ENCODE assay signal across 15 cellular contexts in genomic region chr20:41567615-41568014, GRCh38. TPM values are rescaled to one million over a fixed set of nuclear protein-coding genes. Genes with fewer than 3 reads are reported as not detected.
A peak's percentile ranks its signal among the peaks of the same experiment; 100 is the strongest.
DNase-seq lines count a peak whose midpoint lies in the region; ATAC-seq and TF ChIP-seq lines count a peak whose summit lies in the region.
"Had no signal": no experiment of that assay in that cellular context is flagged by ENCODE, and none has a peak within 500 bp of the region (broad histone marks: within the 10 kb centered on the region; RNA-seq: fewer than 3 reads in every experiment).

No MANE protein-coding gene starts in this region.

- peaks cover 5% of the 10 kb centered on the region for H3K79me2 ChIP-seq in trophoblast cell (ENCODE audit: control insufficient read depth, insufficient read depth, low read length, poor library complexity)

- H3K4me1 ChIP-seq in right cardiac atrium (ENCODE audit: control insufficient read depth, insufficient read depth, low read length): peaks cover 15% of the 10 kb centered on the region
- H3K4me1 ChIP-seq in trophoblast cell (ENCODE audit: control insufficient read depth in 1 of 2, insufficient read depth in 2 of 2, low read length in 2 of 2): peaks cover 0 to 3% of the 10 kb centered on the region in 2 experiments

- 80% methylated on average over 2 of the region's 2 CpGs for WGBS in right cardiac atrium
- WGBS in trophoblast cell (ENCODE audit: extremely low coverage, insufficient coverage, insufficient read length): no CpG with 5 or more reads among the region's 2 CpGs

- no peak overlapping the region for H3K4me2 ChIP-seq in trophoblast cell (ENCODE audit: low read length)

- no peaks in the 10 kb centered on the region for H3K36me3 ChIP-seq in trophoblast cell (ENCODE audit: control insufficient read depth in 1 of 2, insufficient read depth in 2 of 2, low read length in 2 of 2)

- H2BK12ac ChIP-seq in trophoblast cell (ENCODE audit: low read length): no peak overlapping the region

- no peak for TF ChIP-seq CTCF in VCaP (conservative IDR thresholded peaks at IDR 0.05)

- H3K27ac ChIP-seq in right cardiac atrium (ENCODE audit: low read length) (no peak overlapping the region), VCaP (peak overlapping the region; percentile 55), trophoblast cell (ENCODE audit: low read depth, low read length) (no peak overlapping the region)

- H2AFZ ChIP-seq in trophoblast cell (ENCODE audit: insufficient read depth, low read length, poor library complexity): no peak overlapping the region

- H3K4me3 ChIP-seq in right cardiac atrium (ENCODE audit: low read length): no peak overlapping the region
- no peak overlapping the region for H3K4me3 ChIP-seq in trophoblast cell (ENCODE audit: low read depth, low read length)

- no peak overlapping the region for H2AK5ac ChIP-seq in trophoblast cell (ENCODE audit: low read length)

- no peaks in the 10 kb centered on the region for H3K27me3 ChIP-seq in right cardiac atrium (ENCODE audit: control insufficient read depth, insufficient read depth)
- no peaks in the 10 kb centered on the region for H3K27me3 ChIP-seq in trophoblast cell (ENCODE audit: insufficient read depth, low read length)

- no peak overlapping the region for H2BK5ac ChIP-seq in trophoblast cell (ENCODE audit: low read depth, low read length, poor library complexity)

- no peak overlapping the region for H3K14ac ChIP-seq in trophoblast cell (ENCODE audit: low read length)

- intact Hi-C loops in left ventricle myocardium superior (cut with micrococcal nuclease) (no loop called here), right cardiac atrium (cut with DNase I) (no loop called here)

- no peak overlapping the region for H3K4ac ChIP-seq in trophoblast cell (ENCODE audit: low read depth, low read length)

- no peak overlapping the region for H2BK120ac ChIP-seq in trophoblast cell (ENCODE audit: insufficient read depth, low read length, poor library complexity)

- H3K9me3 ChIP-seq in right cardiac atrium (ENCODE audit: control insufficient read depth, low read length) (no peaks in the 10 kb centered on the region), trophoblast cell (ENCODE audit: insufficient read depth, low read depth, low read length) (no peaks in the 10 kb centered on the region)

- no peaks in the 10 kb centered on the region for H3K79me1 ChIP-seq in trophoblast cell (ENCODE audit: low read length)

- peak; percentile 30 for ATAC-seq in left ventricle myocardium superior
- no peak for ATAC-seq in right cardiac atrium
- ATAC-seq in HG03159 (IDR thresholded peaks at IDR 0.05; ENCODE audit: unreplicated experiment): no peak

- no peak overlapping the region for H3K9ac ChIP-seq in trophoblast cell (ENCODE audit: low read length)

- peak overlapping the region; percentile 83 for H3K23ac ChIP-seq in trophoblast cell (ENCODE audit: low read length)

- no peak for DNase-seq in left ventricle myocardium superior
- DNase-seq in right cardiac atrium: no peak
- DNase-seq in trophoblast cell: no peak
- DNase-seq in NCI-H2227 treated with DMSO at 0.1 percent for 48 hours (lab: John Stamatoyannopoulos, UW): no peak
- DNase-seq in stimulated activated CD4-positive, alpha-beta T cell treated with anti-CD3 and anti-CD28 coated beads, Interleukin-4, amount 100 ng/mL, for 24 hours: no peak
- DNase-seq: C1 segment of cervical spinal cord; CD4-positive, alpha-beta memory T cell; COR-L47; DMS153; DMS79 treated with DMSO at 0.1 percent for 48 hours; EL; GOT3; H9 had no signal

- H3K18ac ChIP-seq in trophoblast cell (ENCODE audit: low read length): no peak overlapping the region

- no peak overlapping the region for H4K12ac ChIP-seq in trophoblast cell (ENCODE audit: low read depth, low read length)

- no peak overlapping the region for H4K8ac ChIP-seq in trophoblast cell (ENCODE audit: low read depth, low read length)

- no peak overlapping the region for H4K91ac ChIP-seq in trophoblast cell (ENCODE audit: low read depth, low read length)

RNA-seq across cellular contexts. Expression of gene CHD6, which starts 50.6 kb away (rescaled TPM):
- total RNA-seq in left ventricle myocardium superior (36.8 TPM), right cardiac atrium (10 to 100 TPM; 46.8 to 53.9 (median 50.5) TPM)
- polyA plus RNA-seq in right cardiac atrium: 9.7 TPM
- 19.7 and 21.6 TPM in 2 replicates for polyA plus RNA-seq in trophoblast cell (2013)
